12 cellular contexts compared by ENCODE assay signal in the genomic region with DNA sequence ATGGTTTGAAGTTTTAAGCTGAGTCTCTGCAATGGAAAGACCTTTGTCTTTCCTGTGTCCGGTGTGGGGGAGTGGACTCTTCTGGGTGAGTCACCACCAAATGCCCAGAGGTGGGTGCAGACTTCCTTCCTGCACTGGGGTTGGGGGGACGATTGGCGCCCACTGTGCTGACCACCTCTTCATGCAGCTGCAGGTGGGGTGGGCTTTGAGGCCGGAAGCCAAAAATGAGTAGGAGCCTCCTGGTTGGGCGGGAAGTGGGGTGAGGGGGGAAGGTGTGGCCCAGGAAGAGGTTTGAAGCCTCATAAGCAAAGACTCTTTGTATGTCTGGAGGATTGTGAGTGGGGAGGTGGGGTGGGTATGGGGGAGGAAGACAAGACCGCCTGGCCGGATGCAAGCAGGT. TPM values are rescaled to one million over a fixed set of nuclear protein-coding genes. Genes with fewer than 3 reads are reported as not detected.
DNase-seq lines count a peak whose midpoint lies in the region; ATAC-seq and TF ChIP-seq lines count a peak whose summit lies in the region.
"Had no signal": no experiment of that assay in that cellular context is flagged by ENCODE, and none has a peak within 500 bp of the region (broad histone marks: within the 10 kb centered on the region; RNA-seq: fewer than 3 reads in every experiment).

No MANE protein-coding gene starts in this region.

- H3K27me3 Mint-ChIP-seq in activated CD8-positive, alpha-beta memory T cell treated with anti-CD3 and anti-CD28 coated beads, Interleukin-2, amount 10 ng/mL, durations not matched to agents 7 days and 5 days: no peaks in the 10 kb centered on the region
- no peaks in the 10 kb centered on the region for H3K27me3 Mint-ChIP-seq in T-helper 1 cell treated with Interleukin-12 subunit alpha and Interleukin-12 subunit beta and Interleukin-4 antibody, amounts not matched to agents 30 μg/mL and 1 μg/mL, for 36 hours (ENCODE audit: low read depth)
- no peaks in the 10 kb centered on the region for H3K27me3 Mint-ChIP-seq in activated naive CD8-positive, alpha-beta T cell treated with anti-CD3 and anti-CD28 coated beads for 36 hours
- H3K27me3 Mint-ChIP-seq in type B pancreatic cell: peaks cover 29% of the 10 kb centered on the region

- H3K27ac Mint-ChIP-seq in activated CD8-positive, alpha-beta memory T cell treated with anti-CD3 and anti-CD28 coated beads, Interleukin-2, amount 10 ng/mL, durations not matched to agents 7 days and 5 days: peak overlapping the region; percentile 88
- H3K27ac Mint-ChIP-seq in T-helper 1 cell treated with Interleukin-12 subunit alpha and Interleukin-12 subunit beta and Interleukin-4 antibody, amounts not matched to agents 30 μg/mL and 1 μg/mL, for 36 hours: peak overlapping the region; percentile 86
- peak overlapping the region; percentile 83 for H3K27ac Mint-ChIP-seq in activated naive CD8-positive, alpha-beta T cell treated with anti-CD3 and anti-CD28 coated beads for 36 hours
- peak overlapping the region; percentile 11 for H3K27ac Mint-ChIP-seq in stimulated activated effector memory CD8-positive, alpha-beta T cell treated with anti-CD3 and anti-CD28 coated beads, Interleukin-12 subunit alpha, Interleukin-12 subunit beta, amount 100 ng/mL, for 72 hours
- H3K27ac Mint-ChIP-seq in type B pancreatic cell: no peak overlapping the region

- TF ChIP-seq CTCF in type B pancreatic cell (conservative IDR thresholded peaks at IDR 0.05): no peak

- H3K4me3 Mint-ChIP-seq in activated CD8-positive, alpha-beta memory T cell treated with anti-CD3 and anti-CD28 coated beads, Interleukin-2, amount 10 ng/mL, durations not matched to agents 7 days and 5 days: peak overlapping the region; percentile 49
- H3K4me3 Mint-ChIP-seq in T-helper 1 cell treated with Interleukin-12 subunit alpha and Interleukin-12 subunit beta and Interleukin-4 antibody, amounts not matched to agents 30 μg/mL and 1 μg/mL, for 36 hours: peak overlapping the region; percentile 69
- H3K4me3 Mint-ChIP-seq in activated naive CD8-positive, alpha-beta T cell treated with anti-CD3 and anti-CD28 coated beads for 36 hours: no peak overlapping the region
- peak overlapping the region; percentile 22 for H3K4me3 Mint-ChIP-seq in stimulated activated effector memory CD8-positive, alpha-beta T cell treated with anti-CD3 and anti-CD28 coated beads, Interleukin-12 subunit alpha, Interleukin-12 subunit beta, amount 100 ng/mL, for 72 hours
- no peak overlapping the region for H3K4me3 Mint-ChIP-seq in type B pancreatic cell

- peaks cover 2% of the 10 kb centered on the region for H3K9me3 Mint-ChIP-seq in activated CD8-positive, alpha-beta memory T cell treated with anti-CD3 and anti-CD28 coated beads, Interleukin-2, amount 10 ng/mL, durations not matched to agents 7 days and 5 days (ENCODE audit: low read depth)
- no peaks in the 10 kb centered on the region for H3K9me3 Mint-ChIP-seq in T-helper 1 cell treated with Interleukin-12 subunit alpha and Interleukin-12 subunit beta and Interleukin-4 antibody, amounts not matched to agents 30 μg/mL and 1 μg/mL, for 36 hours
- no peaks in the 10 kb centered on the region for H3K9me3 Mint-ChIP-seq in activated naive CD8-positive, alpha-beta T cell treated with anti-CD3 and anti-CD28 coated beads for 36 hours
- H3K9me3 Mint-ChIP-seq in stimulated activated effector memory CD8-positive, alpha-beta T cell treated with anti-CD3 and anti-CD28 coated beads, Interleukin-12 subunit alpha, Interleukin-12 subunit beta, amount 100 ng/mL, for 72 hours: no peaks in the 10 kb centered on the region
- no peaks in the 10 kb centered on the region for H3K9me3 Mint-ChIP-seq in type B pancreatic cell

- CTCF ChIA-PET in activated CD8-positive, alpha-beta memory T cell treated with anti-CD3 and anti-CD28 coated beads, Interleukin-2, amount 10 ng/mL, durations not matched to agents 7 days and 5 days (lab: Charles Lee): interaction anchor here (0.9 to 11.7 kb wide), 13 partner anchors 11 to 171 kb away, joined by 3 to 88 read pairs (median 6); a partner anchor contains a TSS

- peak; percentile 91 for DNase-seq in activated CD8-positive, alpha-beta memory T cell treated with anti-CD3 and anti-CD28 coated beads, Interleukin-2, amount 10 ng/mL, durations not matched to agents 7 days and 5 days
- no peak for DNase-seq in activated CD8-positive, alpha-beta memory T cell treated with anti-CD3 and anti-CD28 coated beads for 24 hours
- DNase-seq in activated naive CD8-positive, alpha-beta T cell treated with anti-CD3 and anti-CD28 coated beads for 36 hours: peak; percentile 37
- DNase-seq in stimulated activated effector memory CD8-positive, alpha-beta T cell treated with anti-CD3 and anti-CD28 coated beads, Interleukin-12 subunit alpha, Interleukin-12 subunit beta, amount 100 ng/mL, for 72 hours (ENCODE audit: low spot score in 2 of 2): peak; percentile 15 to 70
- DNase-seq in type B pancreatic cell (ENCODE audit: extremely low spot score, unreplicated experiment): no peak
- DNase-seq: cerebellar nuclear complex, KBM-7, right cardiac atrium, trophoblast cell had no signal

- peaks cover 67% of the 10 kb centered on the region for H3K4me1 Mint-ChIP-seq in activated CD8-positive, alpha-beta memory T cell treated with anti-CD3 and anti-CD28 coated beads, Interleukin-2, amount 10 ng/mL, durations not matched to agents 7 days and 5 days
- H3K4me1 Mint-ChIP-seq in T-helper 1 cell treated with Interleukin-12 subunit alpha and Interleukin-12 subunit beta and Interleukin-4 antibody, amounts not matched to agents 30 μg/mL and 1 μg/mL, for 36 hours (ENCODE audit: low read depth): peaks cover 59% of the 10 kb centered on the region
- peaks cover 57% of the 10 kb centered on the region for H3K4me1 Mint-ChIP-seq in activated naive CD8-positive, alpha-beta T cell treated with anti-CD3 and anti-CD28 coated beads for 36 hours
- H3K4me1 Mint-ChIP-seq in stimulated activated effector memory CD8-positive, alpha-beta T cell treated with anti-CD3 and anti-CD28 coated beads, Interleukin-12 subunit alpha, Interleukin-12 subunit beta, amount 100 ng/mL, for 72 hours: peaks cover 51% of the 10 kb centered on the region
- peaks cover 2% of the 10 kb centered on the region for H3K4me1 Mint-ChIP-seq in type B pancreatic cell (ENCODE audit: unreplicated experiment)

- ATAC-seq in activated CD8-positive, alpha-beta memory T cell treated with anti-CD3 and anti-CD28 coated beads, Interleukin-2, amount 10 ng/mL, durations not matched to agents 7 days and 5 days: peak; percentile 79
- peak; percentile 61 for ATAC-seq in stimulated activated effector memory CD8-positive, alpha-beta T cell treated with anti-CD3 and anti-CD28 coated beads, Interleukin-12 subunit alpha, Interleukin-12 subunit beta, amount 100 ng/mL, for 72 hours
- ATAC-seq in HG02642 (IDR thresholded peaks at IDR 0.05; ENCODE audit: poor library complexity, unreplicated experiment): no peak
- ATAC-seq in HG03460 (IDR thresholded peaks at IDR 0.05; ENCODE audit: unreplicated experiment): no peak
- ATAC-seq: right cardiac atrium had no signal

- peaks cover 30% of the 10 kb centered on the region for H3K36me3 Mint-ChIP-seq in activated CD8-positive, alpha-beta memory T cell treated with anti-CD3 and anti-CD28 coated beads, Interleukin-2, amount 10 ng/mL, durations not matched to agents 7 days and 5 days
- peaks cover 8% of the 10 kb centered on the region for H3K36me3 Mint-ChIP-seq in T-helper 1 cell treated with Interleukin-12 subunit alpha and Interleukin-12 subunit beta and Interleukin-4 antibody, amounts not matched to agents 30 μg/mL and 1 μg/mL, for 36 hours (ENCODE audit: low read depth)
- H3K36me3 Mint-ChIP-seq in activated naive CD8-positive, alpha-beta T cell treated with anti-CD3 and anti-CD28 coated beads for 36 hours: peaks cover 12% of the 10 kb centered on the region
- no peaks in the 10 kb centered on the region for H3K36me3 Mint-ChIP-seq in stimulated activated effector memory CD8-positive, alpha-beta T cell treated with anti-CD3 and anti-CD28 coated beads, Interleukin-12 subunit alpha, Interleukin-12 subunit beta, amount 100 ng/mL, for 72 hours
- H3K36me3 Mint-ChIP-seq in type B pancreatic cell: no peaks in the 10 kb centered on the region

RNA-seq across cellular contexts. Expression of a gene that starts 27.6 kb away (rescaled TPM):
- 1 to 10 TPM; 1.6 to 2.1 TPM for total RNA-seq in activated CD8-positive, alpha-beta memory T cell treated with anti-CD3 and anti-CD28 coated beads, Interleukin-2, amount 10 ng/mL, durations not matched to agents 7 days and 5 days
- 1 to 10 TPM; 2.0 to 2.3 TPM for total RNA-seq in activated naive CD8-positive, alpha-beta T cell treated with anti-CD3 and anti-CD28 coated beads for 36 hours
- 2.1 and 56.9 TPM in 2 replicates for total RNA-seq in type B pancreatic cell (ENCODE audit: low replicate concordance)

Comparison
In these comparisons a context has a peak if more than half of its experiments do, and no peak if none do; other contexts are left out.
1. DNase-seq: peak in activated CD8-positive, alpha-beta memory T cell treated with anti-CD3 and anti-CD28 coated beads, Interleukin-2, amount 10 ng/mL, durations not matched to agents 7 days and 5 days (single experiment), activated naive CD8-positive, alpha-beta T cell treated with anti-CD3 and anti-CD28 coated beads for 36 hours (single experiment) and stimulated activated effector memory CD8-positive, alpha-beta T cell treated with anti-CD3 and anti-CD28 coated beads, Interleukin-12 subunit alpha, Interleukin-12 subunit beta, amount 100 ng/mL, for 72 hours (2 of 2); none in activated CD8-positive, alpha-beta memory T cell treated with anti-CD3 and anti-CD28 coated beads for 24 hours (single experiment) and type B pancreatic cell (single experiment).
2. ATAC-seq: peak in activated CD8-positive, alpha-beta memory T cell treated with anti-CD3 and anti-CD28 coated beads, Interleukin-2, amount 10 ng/mL, durations not matched to agents 7 days and 5 days (single experiment) and stimulated activated effector memory CD8-positive, alpha-beta T cell treated with anti-CD3 and anti-CD28 coated beads, Interleukin-12 subunit alpha, Interleukin-12 subunit beta, amount 100 ng/mL, for 72 hours (single experiment); none in HG02642 (single experiment) and HG03460 (single experiment).
3. H3K4me3 Mint-ChIP-seq: peak in activated CD8-positive, alpha-beta memory T cell treated with anti-CD3 and anti-CD28 coated beads, Interleukin-2, amount 10 ng/mL, durations not matched to agents 7 days and 5 days (single experiment), T-helper 1 cell treated with Interleukin-12 subunit alpha and Interleukin-12 subunit beta and Interleukin-4 antibody, amounts not matched to agents 30 μg/mL and 1 μg/mL, for 36 hours (single experiment) and stimulated activated effector memory CD8-positive, alpha-beta T cell treated with anti-CD3 and anti-CD28 coated beads, Interleukin-12 subunit alpha, Interleukin-12 subunit beta, amount 100 ng/mL, for 72 hours (single experiment); none in activated naive CD8-positive, alpha-beta T cell treated with anti-CD3 and anti-CD28 coated beads for 36 hours (single experiment) and type B pancreatic cell (single experiment).